Comparison of ENCODE assay signal across 1 cellular context in genomic region chrX:134562002-134562401, GRCh38.
TF ChIP-seq lines count a peak whose summit lies in the region.

No MANE protein-coding gene starts in this region.

TF ChIP-seq in K562, 482 proteins besides CTCF, POLR2A, EP300 and RAD21 (continued from another document):
- no peak for TF ChIP-seq STAT6 (CRISPR knock-in tag; IDR thresholded peaks at IDR 0.05)
- TF ChIP-seq C11orf30 (IDR thresholded peaks at IDR 0.05; ENCODE audit: low read depth), result peak; percentile 40; the same call in 1 of the 2 replicates
- no peak for TF ChIP-seq ZNF79 (CRISPR knock-in tag; IDR thresholded peaks at IDR 0.05; ENCODE audit: low read depth)
- TF ChIP-seq FOSL1 (tag; conservative IDR thresholded peaks at IDR 0.05), result peak; percentile 76
- peak; percentile 19 for TF ChIP-seq ARID1B (IDR thresholded peaks at IDR 0.05)
- TF ChIP-seq NR4A1 (CRISPR knock-in tag; IDR thresholded peaks at IDR 0.05), result no peak
- TF ChIP-seq NR4A1 (tag; IDR thresholded peaks at IDR 0.05), result no peak
- TF ChIP-seq ZNF766 (CRISPR knock-in tag; conservative IDR thresholded peaks at IDR 0.05), result 0 out of 2 replicates have a peak, but pooled peaks have one; percentile 32
- no peak for TF ChIP-seq RAD51 (IDR thresholded peaks at IDR 0.05; ENCODE audit: borderline replicate concordance, low read depth)
- peak; percentile 32; the same call in 1 of the 2 replicates for TF ChIP-seq SMARCA4 (IDR thresholded peaks at IDR 0.05)
- peak; percentile 68; the same call in 1 of the 2 replicates for TF ChIP-seq JUND (IDR thresholded peaks at IDR 0.05; ENCODE audit: borderline replicate concordance, low read depth, low read length)
- TF ChIP-seq JUND (tag; IDR thresholded peaks at IDR 0.05; ENCODE audit: borderline replicate concordance, low read depth, low read length), result peak; percentile 54; the same call in 2 of the 3 replicates
- no peak for TF ChIP-seq ZNF311 (CRISPR knock-in tag; IDR thresholded peaks at IDR 0.05)
- TF ChIP-seq ZNF408 (CRISPR knock-in tag; IDR thresholded peaks at IDR 0.05; ENCODE audit: low read depth), result no peak
- TF ChIP-seq ATF3 (IDR thresholded peaks at IDR 0.05), result peak; percentile 61; the same call in 1 of the 2 replicates
- TF ChIP-seq ATF3 (CRISPR knock-in tag; conservative IDR thresholded peaks at IDR 0.05), result no peak
- no peak for TF ChIP-seq NR2F6 (CRISPR knock-in tag; IDR thresholded peaks at IDR 0.05)
- TF ChIP-seq LARP7 (IDR thresholded peaks at IDR 0.05), result no peak
